In genomic region chr13:37869756-37870488, GRCh38 we compare ENCODE assay signal across 8 cellular contexts. TPM values are rescaled to one million over a fixed set of nuclear protein-coding genes. Genes with fewer than 3 reads are reported as not detected.
DNase-seq lines count a peak whose midpoint lies in the region; ATAC-seq and TF ChIP-seq lines count a peak whose summit lies in the region.

Gene TRPC4, minus strand, starts transcription at chr13:37869772. Its CDS starts 86,439 bp downstream, at chr13:37783333.

- H2AK5ac ChIP-seq in IMR-90 (ENCODE audit: low read depth, low read length) (peak within 1 kb of the TSS; percentile 94; the same call in 1 of the 2 replicates), trophoblast cell (ENCODE audit: low read length) (no peak within 1 kb of the TSS)

- H3K4me3 ChIP-seq in Caco-2 (ENCODE audit: low read depth, low read length) (no peak within 1 kb of the TSS), IMR-90 (ENCODE audit: insufficient read depth, low read depth, low read length) (peak within 1 kb of the TSS; percentile 55), WERI-Rb-1 (ENCODE audit: low read depth, low read length) (peak within 1 kb of the TSS; percentile 53), trophoblast cell (ENCODE audit: low read depth, low read length) (peak within 1 kb of the TSS; percentile 62)

- H2AFZ ChIP-seq in IMR-90 (replicated peaks; ENCODE audit: low read length, poor library complexity): peak within 1 kb of the TSS; percentile 94
- H2AFZ ChIP-seq in trophoblast cell (ENCODE audit: insufficient read depth, low read length, poor library complexity): peak within 1 kb of the TSS; percentile 85

- peak within 1 kb of the TSS; percentile 81 for H3K23ac ChIP-seq in IMR-90 (ENCODE audit: low read depth, low read length)
- no peak within 1 kb of the TSS for H3K23ac ChIP-seq in trophoblast cell (ENCODE audit: low read length)

- H3K27me3 ChIP-seq in Caco-2 (replicated peaks; ENCODE audit: control insufficient read depth, insufficient read depth, low read length) (no peaks in the 10 kb centered on the region; the same call in 1 of the 2 replicates), IMR-90 (ENCODE audit: control insufficient read depth, insufficient read depth, low read length) (no peaks in the 10 kb centered on the region), WERI-Rb-1 (ENCODE audit: insufficient read depth, low read depth, severe bottlenecking) (no peaks in the 10 kb centered on the region), trophoblast cell (ENCODE audit: insufficient read depth, low read length) (no peaks in the 10 kb centered on the region)

- peaks cover 18% of the 10 kb centered on the region for H3K27me3 Mint-ChIP-seq in Caco-2 (ENCODE audit: insufficient read depth, unreplicated experiment)

- H2BK20ac ChIP-seq in IMR-90 (ENCODE audit: low read depth, low read length): peak within 1 kb of the TSS; percentile 69

- no peaks in the 10 kb centered on the region for H3K36me3 Mint-ChIP-seq in Caco-2 (ENCODE audit: insufficient read depth, unreplicated experiment)

- peak within 1 kb of the TSS; percentile 55; the same call in 1 of the 2 replicates for H3K18ac ChIP-seq in IMR-90 (ENCODE audit: low read depth, low read length)
- no peak within 1 kb of the TSS for H3K18ac ChIP-seq in trophoblast cell (ENCODE audit: low read length)

- dilution Hi-C loops in IMR-90 (cut with HindIII; ENCODE audit: low sequenced_read_pairs, unreplicated experiment): no loop called here

- no peaks in the 10 kb centered on the region for H3K79me2 ChIP-seq in trophoblast cell (ENCODE audit: control insufficient read depth, insufficient read depth, low read length, poor library complexity)

- H3K4me3 Mint-ChIP-seq in Caco-2 (ENCODE audit: unreplicated experiment): no peak within 1 kb of the TSS

- in situ Hi-C loops in IMR-90 (cut with MboI; ENCODE audit: low sequenced_read_pairs): loop anchor here (10.0 kb wide), 1 partner anchor 225 kb away; no protein-coding TSS in a partner anchor
- in situ Hi-C loops in KBM-7 (cut with MboI; ENCODE audit: low pct_unique_long_range_greater_than_20kb, low sequenced_read_pairs): no loop called here

- H4K20me1 ChIP-seq in IMR-90 (ENCODE audit: insufficient read depth, low read length): no peaks in the 10 kb centered on the region

- H3K4me1 ChIP-seq in Caco-2 (no peaks in the 10 kb centered on the region), IMR-90 (ENCODE audit: control insufficient read depth, insufficient read depth, low read length) (peaks cover 4% of the 10 kb centered on the region), trophoblast cell (ENCODE audit: control insufficient read depth in 1 of 2, insufficient read depth in 2 of 2, low read length in 2 of 2) (peaks cover 4 to 11% of the 10 kb centered on the region in 2 experiments)

- peak within 1 kb of the TSS; percentile 64 for H3K9ac ChIP-seq in IMR-90 (ENCODE audit: low read depth, low read length)
- H3K9ac ChIP-seq in trophoblast cell (ENCODE audit: low read length): no peak within 1 kb of the TSS

- TF ChIP-seq RAD21 in IMR-90 (IDR thresholded peaks at IDR 0.05; ENCODE audit: low read length): peak; percentile 56

- no peak within 1 kb of the TSS for H4K91ac ChIP-seq in IMR-90 (ENCODE audit: insufficient read depth, low read depth, low read length)
- no peak within 1 kb of the TSS for H4K91ac ChIP-seq in trophoblast cell (ENCODE audit: low read depth, low read length)

- peaks cover 6% of the 10 kb centered on the region for H3K9me1 ChIP-seq in IMR-90 (ENCODE audit: insufficient read depth, low read length)

- no peak within 1 kb of the TSS for H3K27ac Mint-ChIP-seq in Caco-2 (ENCODE audit: unreplicated experiment)

- H3K9me3 ChIP-seq in Caco-2: no peaks in the 10 kb centered on the region
- H3K9me3 ChIP-seq in IMR-90 (ENCODE audit: control insufficient read depth, insufficient read depth, low read length): no peaks in the 10 kb centered on the region
- no peaks in the 10 kb centered on the region for H3K9me3 ChIP-seq in WERI-Rb-1 (ENCODE audit: severe bottlenecking)
- H3K9me3 ChIP-seq in trophoblast cell (ENCODE audit: insufficient read depth, low read depth, low read length): no peaks in the 10 kb centered on the region

- peak within 1 kb of the TSS; percentile 2; the same call in 1 of the 2 replicates for H3K56ac ChIP-seq in IMR-90 (ENCODE audit: extremely low read depth, insufficient read depth, low read length)

- H3K14ac ChIP-seq in IMR-90 (replicated peaks; ENCODE audit: low read depth, low read length) (peak within 1 kb of the TSS; percentile 56), trophoblast cell (ENCODE audit: low read length) (no peak within 1 kb of the TSS)

- WGBS in IMR-90 (ENCODE audit: extremely low coverage in 2 of 2, insufficient read length in 1 of 2), 2 experiments: 2% methylated on average over 10 of the region's 43 CpGs; no CpG with 5 or more reads in 1 of the 2 experiments
- no CpG with 5 or more reads among the region's 43 CpGs for WGBS in trophoblast cell (ENCODE audit: extremely low coverage, insufficient coverage, insufficient read length)

- H4K8ac ChIP-seq in IMR-90 (ENCODE audit: low read depth in 2 of 2, low read length in 2 of 2) (peak within 1 kb of the TSS; percentile 52 to 66; a peak in 2 of 4 replicates), trophoblast cell (ENCODE audit: low read depth, low read length) (no peak within 1 kb of the TSS)

- H3K9me3 Mint-ChIP-seq in Caco-2 (ENCODE audit: unreplicated experiment): no peaks in the 10 kb centered on the region

- peak within 1 kb of the TSS; percentile 44; the same call in 1 of the 2 replicates for H4K5ac ChIP-seq in IMR-90 (ENCODE audit: low read depth, low read length)

- peak within 1 kb of the TSS; percentile 21; the same call in 1 of the 2 replicates for H3K27ac ChIP-seq in IMR-90 (ENCODE audit: insufficient read depth, low read length)
- no peak within 1 kb of the TSS for H3K27ac ChIP-seq in WERI-Rb-1
- no peak within 1 kb of the TSS for H3K27ac ChIP-seq in trophoblast cell (ENCODE audit: low read depth, low read length)

- peak within 1 kb of the TSS; percentile 43 for H2BK5ac ChIP-seq in IMR-90 (ENCODE audit: low read depth, low read length, poor library complexity, severe bottlenecking)
- H2BK5ac ChIP-seq in trophoblast cell (ENCODE audit: low read depth, low read length, poor library complexity): no peak within 1 kb of the TSS

- peak within 1 kb of the TSS; percentile 83 for H2AK9ac ChIP-seq in IMR-90 (replicated peaks; ENCODE audit: low read depth, low read length, poor library complexity)

- CTCF ChIA-PET in Caco-2 (lab: Charles Lee) (interaction anchor here (1.2 kb wide), 1 partner anchor 712 kb away, joined by 5 read pairs; no protein-coding TSS in a partner anchor), IMR-90 (lab: Yijun Ruan, JAX) (interaction anchor here (1.7 to 1.8 kb wide), 2 partner anchors 37 to 229 kb away, joined by 3 to 6 read pairs; no protein-coding TSS in a partner anchor)

- peak within 1 kb of the TSS; percentile 74 for H2BK120ac ChIP-seq in IMR-90 (ENCODE audit: low read depth, low read length)
- H2BK120ac ChIP-seq in trophoblast cell (ENCODE audit: insufficient read depth, low read length, poor library complexity): no peak within 1 kb of the TSS

- peak; percentile 42 to 46 for DNase-seq in Caco-2
- peak; percentile 59 for DNase-seq in IMR-90
- peak; percentile 64 for DNase-seq in WERI-Rb-1
- peak; percentile 65 for DNase-seq in Right ventricle myocardium superior
- peak; percentile 15 to 39 for DNase-seq in trophoblast cell
- no peak for DNase-seq in KBM-7

- POLR2A ChIA-PET in Caco-2 (lab: Charles Lee) (interaction anchor here (0.5 kb wide), 1 partner anchor 509 kb away, joined by 3 read pairs; no protein-coding TSS in a partner anchor), IMR-90 (lab: Charles Lee; ENCODE audit: unreplicated experiment) (interaction anchor here (0.6 kb wide), 1 partner anchor 221 kb away, joined by 4 read pairs; no protein-coding TSS in a partner anchor)

- ATAC-seq in IMR-90 (ENCODE audit: low read depth): peak; percentile 55
- peak; percentile 91 for ATAC-seq in Right ventricle myocardium superior (ENCODE audit: poor library complexity)
- no peak for ATAC-seq in GM18907 (IDR thresholded peaks at IDR 0.05; ENCODE audit: unreplicated experiment)
- ATAC-seq in GM19463 (IDR thresholded peaks at IDR 0.05; ENCODE audit: unreplicated experiment): no peak

- H3K4me2 ChIP-seq in IMR-90 (ENCODE audit: low read depth, low read length): peak within 1 kb of the TSS; percentile 87
- H3K4me2 ChIP-seq in trophoblast cell (ENCODE audit: low read length): peak within 1 kb of the TSS; percentile 79

- H3K79me1 ChIP-seq in IMR-90 (ENCODE audit: low read depth in 1 of 2, low read length in 2 of 2) (peaks cover 0 to 6% of the 10 kb centered on the region in 2 experiments; a peak in 1 of 4 replicates), trophoblast cell (ENCODE audit: low read length) (no peaks in the 10 kb centered on the region)

- BruUV-seq in Caco-2 (replicated peaks; lab: Mats Ljungman, UMichigan) (no TSS peak), IMR-90 (replicated peaks; lab: Mats Ljungman, UMichigan) (no TSS peak)

- H3K4me1 Mint-ChIP-seq in Caco-2 (ENCODE audit: low read depth, unreplicated experiment): no peaks in the 10 kb centered on the region

- peak within 1 kb of the TSS; percentile 78; the same call in 2 of the 3 replicates for H2BK15ac ChIP-seq in IMR-90 (ENCODE audit: low read depth, low read length)

- no peak within 1 kb of the TSS for H2BK12ac ChIP-seq in trophoblast cell (ENCODE audit: low read length)

- H3K36me3 ChIP-seq in Caco-2 (ENCODE audit: control insufficient read depth, insufficient read depth, low read length): no peaks in the 10 kb centered on the region
- H3K36me3 ChIP-seq in IMR-90 (ENCODE audit: control insufficient read depth, insufficient read depth, low read length): no peaks in the 10 kb centered on the region
- H3K36me3 ChIP-seq in WERI-Rb-1: no peaks in the 10 kb centered on the region
- H3K36me3 ChIP-seq in trophoblast cell (ENCODE audit: control insufficient read depth in 1 of 2, insufficient read depth in 2 of 2, low read length in 2 of 2): no peaks in the 10 kb centered on the region

- intact Hi-C loops in Caco-2 (cut with micrococcal nuclease; ENCODE audit: unreplicated experiment) (loop anchor here (1.0 to 5.0 kb wide), 4 partner anchors 177 to 712 kb away; no protein-coding TSS in a partner anchor), IMR-90 (cut with micrococcal nuclease) (loop anchor here (1.0 to 5.0 kb wide), 4 partner anchors 93 to 479 kb away; partner anchors contain the start of gene UFM1), Right ventricle myocardium superior (cut with DNase I) (no loop called here)

- H3K4ac ChIP-seq in IMR-90 (ENCODE audit: low read depth, low read length) (peak within 1 kb of the TSS; percentile 59), trophoblast cell (ENCODE audit: low read depth, low read length) (no peak within 1 kb of the TSS)

- TF ChIP-seq CTCF in Caco-2 (IDR thresholded peaks at IDR 0.05; ENCODE audit: insufficient read depth in 1 of 2, low read depth in 1 of 2, low read length in 1 of 2, severe bottlenecking in 1 of 2, unreplicated experiment in 1 of 2): peak in 1 of 2 experiments; percentile 53
- TF ChIP-seq CTCF in IMR-90 (conservative IDR thresholded peaks at IDR 0.05; ENCODE audit: low read depth, low read length): peak; percentile 47
- peak; percentile 47; the same call in 1 of the 2 replicates for TF ChIP-seq CTCF in WERI-Rb-1 (IDR thresholded peaks at IDR 0.05; ENCODE audit: low read depth, low read length)

- no peak within 1 kb of the TSS for H4K12ac ChIP-seq in trophoblast cell (ENCODE audit: low read depth, low read length)

- TF ChIP-seq POLR2A in IMR-90 (IDR thresholded peaks at IDR 0.05; ENCODE audit: low read depth, low read length): no peak

RNA-seq across cellular contexts. Expression of gene TRPC4, which starts in this region (rescaled TPM):
- total RNA-seq in Caco-2 (2022) (not detected in 2 replicates), IMR-90 (2012; rRNA removed) (5.2 and 5.3 TPM in 2 replicates), Right ventricle myocardium superior (2.3 TPM)
- 1.4 and 1.9 TPM in 2 replicates for polyA plus RNA-seq in IMR-90 (2012; rRNA removed)
- polyA plus RNA-seq in IMR-90 (2012; cell fraction: cytosol; rRNA removed): 0.42 and 0.45 TPM in 2 replicates
- 0.39 and 1.9 TPM in 2 replicates for polyA plus RNA-seq in IMR-90 (2012; cell fraction: nucleus; rRNA removed; ENCODE audit: low replicate concordance)
- polyA plus RNA-seq in trophoblast cell (2013): 0.07 and 0.08 TPM in 2 replicates

Comparison
In these comparisons a context has a peak if more than half of its experiments do, and no peak if none do; other contexts are left out.
1. Peak in DNase-seq in Caco-2; RNA of the gene not detected or under 1 TPM.
2. ATAC-seq: peak in IMR-90 (single experiment) and Right ventricle myocardium superior (single experiment); none in GM18907 (single experiment) and GM19463 (single experiment).